ENCODE assay signal across 22 cellular contexts in the genomic region with DNA sequence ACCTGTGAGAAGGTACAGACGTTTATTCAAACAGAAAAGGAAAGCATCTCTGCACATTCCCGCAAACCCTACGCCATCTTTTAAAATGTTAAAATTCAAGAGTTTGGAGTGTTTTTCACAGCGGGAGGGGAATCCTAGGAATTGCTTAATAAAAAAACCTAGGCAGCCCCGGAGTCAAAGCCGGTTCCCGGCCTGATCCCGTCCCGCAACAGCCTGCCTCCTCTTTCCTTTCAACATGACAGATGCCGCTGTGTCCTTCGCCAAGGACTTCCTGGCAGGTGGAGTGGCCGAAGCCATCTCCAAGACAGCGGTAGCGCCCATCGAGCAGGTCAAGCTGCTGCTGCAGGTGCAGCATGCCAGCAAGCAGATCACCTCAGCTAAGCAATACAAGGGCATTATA.
"Had no signal": no experiment of that assay in that cellular context is flagged by ENCODE, and none has a peak within 500 bp of the region (broad histone marks: within the 10 kb centered on the region; RNA-seq: fewer than 3 reads in every experiment).

No MANE protein-coding gene starts in this region.

- H3K4me1 Mint-ChIP-seq: brain, mesothelial cell of epicardium had no signal

- H3K27ac Mint-ChIP-seq: activated naive CD4-positive, alpha-beta T cell treated with anti-CD3 and anti-CD28 coated beads, Interleukin-2, amount 50 U/mL, for 72 hours; brain; mesothelial cell of epicardium; naive thymus-derived CD8-positive, alpha-beta T cell had no signal

- ATAC-seq: activated naive CD4-positive, alpha-beta T cell treated with anti-CD3 and anti-CD28 coated beads, Interleukin-2, amount 50 U/mL, for 72 hours; esophagus mucosa; left lobe of liver; naive thymus-derived CD8-positive, alpha-beta T cell; psoas muscle; stimulated activated naive CD8-positive, alpha-beta T cell treated with anti-CD3 and anti-CD28 coated beads, Interleukin-15, Interleukin-2, amounts not matched to agents 100 U/mL and 50 U/mL, for 24 hours had no signal

- H3K36me3 Mint-ChIP-seq: brain, mesothelial cell of epicardium had no signal

- H3K4me3 ChIP-seq: ovary, psoas muscle, right atrium auricular region, tibial artery, uterus had no signal

- H3K9me3 ChIP-seq: ovary, psoas muscle had no signal

- H3K4me3 Mint-ChIP-seq: brain; mesothelial cell of epicardium; naive thymus-derived CD8-positive, alpha-beta T cell had no signal

- DNase-seq: activated gamma-delta T cell treated with Interleukin-2 at 50 U/mL for 16 hours; activated T-cell treated with anti-CD3 and anti-CD28 coated beads, Interleukin-2, amount 50 U/mL, for 1 hour; aorta; caudate nucleus; dermis blood vessel endothelial cell; effector CD8-positive, alpha-beta T cell; foreskin melanocyte; naive thymus-derived CD8-positive, alpha-beta T cell; ovary; psoas muscle; stimulated activated CD4-positive, alpha-beta T cell treated with anti-CD3 and anti-CD28 coated beads, Interleukin-4, amount 100 ng/mL, for 4 hours; stimulated activated naive CD8-positive, alpha-beta T cell treated with anti-CD3 and anti-CD28 coated beads, Interleukin-15, Interleukin-2, amounts not matched to agents 100 U/mL and 50 U/mL, for 24 hours; substantia nigra; T-helper 1 cell; tibial artery; uterus had no signal

- H3K4me1 ChIP-seq: psoas muscle, right atrium auricular region, tibial artery, uterus had no signal

- H3K27me3 ChIP-seq: ovary, right atrium auricular region, tibial artery, uterus had no signal

- H3K36me3 ChIP-seq: ovary, right atrium auricular region, tibial artery, uterus had no signal

- H3K27me3 Mint-ChIP-seq: naive thymus-derived CD8-positive, alpha-beta T cell had no signal
